In the genomic region with DNA sequence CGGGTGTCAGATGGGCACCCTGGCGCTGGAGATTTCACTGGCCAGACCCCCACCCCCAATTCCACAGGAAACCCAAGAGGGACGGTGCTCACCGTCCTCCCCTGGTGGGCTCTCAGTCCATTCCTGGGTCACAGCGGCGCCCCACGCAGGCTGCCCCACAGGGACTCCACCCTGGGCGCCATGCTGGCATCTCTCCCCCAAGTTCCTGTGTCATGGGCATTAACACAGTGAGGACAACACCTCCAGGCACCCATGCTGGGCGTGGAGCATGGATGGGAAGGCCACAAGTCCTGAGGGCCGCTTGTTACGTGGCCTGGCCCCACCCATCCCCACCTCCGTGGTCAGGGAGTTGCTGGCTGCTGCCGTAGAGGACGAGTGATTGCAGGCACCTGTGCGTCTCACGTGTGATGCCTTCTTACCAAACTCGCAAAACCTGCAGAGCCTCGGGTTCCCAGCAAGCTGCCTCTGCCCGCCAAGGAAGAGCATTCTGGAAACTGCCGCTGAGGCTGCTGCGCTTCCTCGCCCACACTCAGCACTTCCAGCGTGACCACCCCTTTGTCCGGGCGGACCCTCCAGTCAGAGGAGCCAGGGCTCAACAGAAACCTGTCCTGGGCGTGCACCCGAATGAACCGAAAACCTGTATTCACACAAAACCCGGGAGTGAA, we compare ENCODE assay signal across 18 cellular contexts.
DNase-seq lines count a peak whose midpoint lies in the region; ATAC-seq, FAIRE-seq and TF ChIP-seq lines count a peak whose summit lies in the region.
"Had no signal": no experiment of that assay in that cellular context is flagged by ENCODE, and none has a peak within 500 bp of the region (broad histone marks: within the 10 kb centered on the region; RNA-seq: fewer than 3 reads in every experiment).

No MANE protein-coding gene starts in this region.

- H3K27me3 Mint-ChIP-seq in activated naive CD4-positive, alpha-beta T cell treated with anti-CD3 and anti-CD28 coated beads, Interleukin-2, amount 10 ng/mL, durations not matched to agents 7 days and 5 days, result peaks cover 7% of the 10 kb centered on the region
- H3K27me3 Mint-ChIP-seq in nephron progenitor cell (ENCODE audit: low read depth, poor library complexity) (peaks cover 2% of the 10 kb centered on the region), type B pancreatic cell (no peaks in the 10 kb centered on the region)
- H3K27me3 Mint-ChIP-seq in activated CD8-positive, alpha-beta T cell treated with anti-CD3 and anti-CD28 coated beads for 36 hours, result no peaks in the 10 kb centered on the region
- H3K27me3 Mint-ChIP-seq: stimulated activated naive CD8-positive, alpha-beta T cell treated with anti-CD3 and anti-CD28 coated beads, Interleukin-15, Interleukin-2, amounts not matched to agents 100 ng/mL and 50 ng/mL, for 24 hours had no signal

- WGBS in H1 (ENCODE audit: extremely low coverage in 1 of 2, insufficient coverage in 1 of 2, insufficient read length in 1 of 2, insufficient replicate concordance in 2 of 2, low coverage in 1 of 2, low lambda C conversion rate in 2 of 2, missing lambda C conversion rate in 1 of 2), 2 experiments, result 84% methylated on average over 28 of the region's 29 CpGs; no CpG with 5 or more reads in 1 of the 2 experiments

- no peak overlapping the region for H2BK5ac ChIP-seq in H1 (ENCODE audit: low read depth, low read length)

- H4K91ac ChIP-seq in H1 (replicated peaks; ENCODE audit: insufficient read length, low read length), result no peak overlapping the region

- no peaks in the 10 kb centered on the region for H4K20me1 ChIP-seq in H1 (replicated peaks in 1 of 2; ENCODE audit: control insufficient read depth in 1 of 2, insufficient read depth in 2 of 2, low read length in 2 of 2)

- no peaks in the 10 kb centered on the region for H3K23me2 ChIP-seq in H1 (ENCODE audit: low read depth, low read length)

- intact Hi-C loops in activated CD8-positive, alpha-beta T cell treated with anti-CD3 and anti-CD28 coated beads for 36 hours (cut with micrococcal nuclease), result no loop called here

- H3K27ac Mint-ChIP-seq in activated naive CD4-positive, alpha-beta T cell treated with anti-CD3 and anti-CD28 coated beads, Interleukin-2, amount 10 ng/mL, durations not matched to agents 7 days and 5 days, result no peak overlapping the region
- peak overlapping the region; percentile 22 for H3K27ac Mint-ChIP-seq in nephron progenitor cell
- H3K27ac Mint-ChIP-seq in type B pancreatic cell, result peak overlapping the region; percentile 69
- no peak overlapping the region for H3K27ac Mint-ChIP-seq in activated CD8-positive, alpha-beta T cell treated with anti-CD3 and anti-CD28 coated beads for 36 hours
- H3K27ac Mint-ChIP-seq: immature natural killer cell; stimulated activated naive CD8-positive, alpha-beta T cell treated with anti-CD3 and anti-CD28 coated beads, Interleukin-15, Interleukin-2, amounts not matched to agents 100 ng/mL and 50 ng/mL, for 24 hours had no signal

- H3K9me3 Mint-ChIP-seq in activated naive CD4-positive, alpha-beta T cell treated with anti-CD3 and anti-CD28 coated beads, Interleukin-2, amount 10 ng/mL, durations not matched to agents 7 days and 5 days, result no peaks in the 10 kb centered on the region
- no peaks in the 10 kb centered on the region for H3K9me3 Mint-ChIP-seq in nephron progenitor cell
- no peaks in the 10 kb centered on the region for H3K9me3 Mint-ChIP-seq in type B pancreatic cell
- no peaks in the 10 kb centered on the region for H3K9me3 Mint-ChIP-seq in activated CD8-positive, alpha-beta T cell treated with anti-CD3 and anti-CD28 coated beads for 36 hours
- H3K9me3 Mint-ChIP-seq: immature natural killer cell; stimulated activated naive CD8-positive, alpha-beta T cell treated with anti-CD3 and anti-CD28 coated beads, Interleukin-15, Interleukin-2, amounts not matched to agents 100 ng/mL and 50 ng/mL, for 24 hours had no signal

- peak overlapping the region; percentile 71; the same call in 1 of the 2 replicates for H4K8ac ChIP-seq in H1 (ENCODE audit: extremely low read depth, insufficient read depth, low read length)

- H3K56ac ChIP-seq in H1 (replicated peaks; ENCODE audit: insufficient read length, low read depth, low read length), result no peak overlapping the region

- peaks cover 0 to 3% (median 0%) of the 10 kb centered on the region in 4 experiments; a peak in 1 of 7 replicates for H3K4me1 ChIP-seq in H1 (replicated peaks in 1 of 4; ENCODE audit: control insufficient read depth in 3 of 4, insufficient read depth in 4 of 4, low read length in 3 of 4)
- H3K4me1 ChIP-seq: pancreas, uterus had no signal

- POLR2A ChIA-PET in H1 (lab: Charles Lee; ENCODE audit: partially characterized antibody), result interaction anchor here (1.3 kb wide), 1 partner anchor 12 kb away, joined by 5 read pairs; no protein-coding TSS in a partner anchor
- POLR2A ChIA-PET in activated CD8-positive, alpha-beta T cell treated with anti-CD3 and anti-CD28 coated beads for 36 hours (lab: Charles Lee), result no interaction called here

- H3K36me3 ChIP-seq in H1 (ENCODE audit: control insufficient read depth in 2 of 4, insufficient read depth in 4 of 4, low read length in 3 of 4), result no peaks in the 10 kb centered on the region
- H3K36me3 ChIP-seq: pancreas, SJSA1, uterus had no signal

- TF ChIP-seq CTCF in H1 (IDR thresholded peaks at IDR 0.05; ENCODE audit: control extremely low read depth in 1 of 3, insufficient read depth in 1 of 3, low read depth in 1 of 3, low read length in 3 of 3) (no peak), nephron progenitor cell (IDR thresholded peaks at IDR 0.05) (no peak), type B pancreatic cell (conservative IDR thresholded peaks at IDR 0.05) (no peak)
- TF ChIP-seq CTCF in activated CD8-positive, alpha-beta T cell treated with anti-CD3 and anti-CD28 coated beads for 36 hours (IDR thresholded peaks at IDR 0.05), result no peak

- no peak overlapping the region for H3K18ac ChIP-seq in H1 (ENCODE audit: extremely low read depth, low read length)

- H2AK5ac ChIP-seq in H1 (ENCODE audit: low read depth, low read length), result no peak overlapping the region

- no peaks in the 10 kb centered on the region for H3K79me2 ChIP-seq in H1 (ENCODE audit: control insufficient read depth in 1 of 2, insufficient read depth in 2 of 2, low read length in 2 of 2)

- no peak overlapping the region for H2BK15ac ChIP-seq in H1 (ENCODE audit: low read length)

- H3K9ac ChIP-seq in H1 (replicated peaks in 1 of 4; ENCODE audit: extremely low read depth in 1 of 4, low read depth in 3 of 4, low read length in 3 of 4), result no peak overlapping the region

- no peak overlapping the region for H2BK120ac ChIP-seq in H1 (replicated peaks; ENCODE audit: low read depth, low read length)

- TF ChIP-seq RAD21 in H1 (IDR thresholded peaks at IDR 0.05 in 1 of 2, conservative IDR thresholded peaks at IDR 0.05 in 1 of 2; ENCODE audit: low read depth in 2 of 2, low read length in 2 of 2), result no peak

- no peaks in the 10 kb centered on the region for H3K79me1 ChIP-seq in H1 (ENCODE audit: low read depth, low read length)

- no peak for FAIRE-seq in H1 (lab: Jason Lieb, UNC)
- FAIRE-seq: D721Med, pancreas had no signal

- CTCF ChIA-PET in activated naive CD4-positive, alpha-beta T cell treated with anti-CD3 and anti-CD28 coated beads, Interleukin-2, amount 10 ng/mL, durations not matched to agents 7 days and 5 days (lab: Charles Lee), result no interaction called here
- CTCF ChIA-PET in H1 (lab: Charles Lee; ENCODE audit: partially characterized antibody), result interaction anchor here (1.0 to 4.3 kb wide), 5 partner anchors 10 to 140 kb away, joined by 3 to 20 read pairs (median 3); no protein-coding TSS in a partner anchor
- CTCF ChIA-PET in activated CD8-positive, alpha-beta T cell treated with anti-CD3 and anti-CD28 coated beads for 36 hours (lab: Charles Lee), result interaction anchor here (1.1 kb wide), 1 partner anchor 138 kb away, joined by 3 read pairs; no protein-coding TSS in a partner anchor

- H2BK20ac ChIP-seq in H1 (ENCODE audit: low read length), result no peak overlapping the region

- H3K4me2 ChIP-seq in H1 (ENCODE audit: insufficient read depth in 1 of 2, low read depth in 2 of 2, low read length in 2 of 2), result no peak overlapping the region

- H3K4me1 Mint-ChIP-seq in activated naive CD4-positive, alpha-beta T cell treated with anti-CD3 and anti-CD28 coated beads, Interleukin-2, amount 10 ng/mL, durations not matched to agents 7 days and 5 days, result no peaks in the 10 kb centered on the region
- H3K4me1 Mint-ChIP-seq in nephron progenitor cell (peaks cover 17% of the 10 kb centered on the region), type B pancreatic cell (ENCODE audit: unreplicated experiment) (no peaks in the 10 kb centered on the region)
- peaks cover 6% of the 10 kb centered on the region for H3K4me1 Mint-ChIP-seq in activated CD8-positive, alpha-beta T cell treated with anti-CD3 and anti-CD28 coated beads for 36 hours (ENCODE audit: low read depth)

- H2AFZ ChIP-seq in H1 (ENCODE audit: low read length), result no peak overlapping the region

- H3K23ac ChIP-seq in H1 (ENCODE audit: insufficient read length), result no peak overlapping the region

- no peak overlapping the region for H2BK12ac ChIP-seq in H1 (ENCODE audit: low read depth, low read length)

- H3K36me3 Mint-ChIP-seq in activated naive CD4-positive, alpha-beta T cell treated with anti-CD3 and anti-CD28 coated beads, Interleukin-2, amount 10 ng/mL, durations not matched to agents 7 days and 5 days, result no peaks in the 10 kb centered on the region
- no peaks in the 10 kb centered on the region for H3K36me3 Mint-ChIP-seq in nephron progenitor cell (ENCODE audit: low read depth)
- H3K36me3 Mint-ChIP-seq in type B pancreatic cell, result no peaks in the 10 kb centered on the region
- no peaks in the 10 kb centered on the region for H3K36me3 Mint-ChIP-seq in activated CD8-positive, alpha-beta T cell treated with anti-CD3 and anti-CD28 coated beads for 36 hours (ENCODE audit: low read depth)
- H3K36me3 Mint-ChIP-seq: immature natural killer cell had no signal

- no peak overlapping the region for H3K4ac ChIP-seq in H1 (replicated peaks; ENCODE audit: insufficient read length, low read depth, low read length)

- no peak for ATAC-seq in activated CD8-positive, alpha-beta T cell treated with anti-CD3 and anti-CD28 coated beads for 36 hours

- DNase-seq in activated naive CD4-positive, alpha-beta T cell treated with anti-CD3 and anti-CD28 coated beads, Interleukin-2, amount 50 U/mL, for 16 hours, result peak; percentile 8
- DNase-seq in activated naive CD4-positive, alpha-beta T cell treated with anti-CD3 and anti-CD28 coated beads, Interleukin-2, amount 10 ng/mL, durations not matched to agents 7 days and 5 days, result no peak
- DNase-seq in H1 (ENCODE audit: low read depth in 1 of 2, low spot score in 2 of 2) (no peak), nephron progenitor cell (no peak), type B pancreatic cell (ENCODE audit: extremely low spot score, unreplicated experiment) (no peak), HK-2 (ENCODE audit: unreplicated experiment) (no peak), NOMO-1 treated with DMSO at 0.1 percent for 48 hours (lab: John Stamatoyannopoulos, UW; ENCODE audit: unreplicated experiment) (no peak)
- DNase-seq in activated CD8-positive, alpha-beta T cell treated with anti-CD3 and anti-CD28 coated beads for 36 hours, result no peak
- DNase-seq: immature natural killer cell, naive B cell, NCI-H146, NCI-H2171 treated with DMSO at 0.1 percent for 48 hours, NCI-H526 treated with DMSO at 0.1 percent for 48 hours had no signal

- no peak overlapping the region for H3K4me3 ChIP-seq in H1 (ENCODE audit: extremely low read depth in 1 of 4, insufficient read depth in 2 of 4, low read depth in 3 of 4, low read length in 4 of 4)
- H3K4me3 ChIP-seq: pancreas, SJSA1, uterus had no signal

- H3K27me3 ChIP-seq in H1 (replicated peaks in 1 of 4; ENCODE audit: control insufficient read depth in 3 of 4, extremely low read depth in 1 of 4, insufficient read depth in 3 of 4, low read length in 3 of 4), result no peaks in the 10 kb centered on the region; a peak in 1 of 7 replicates
- H3K27me3 ChIP-seq: pancreas, SJSA1, uterus had no signal

- H3K4me3 Mint-ChIP-seq in activated naive CD4-positive, alpha-beta T cell treated with anti-CD3 and anti-CD28 coated beads, Interleukin-2, amount 10 ng/mL, durations not matched to agents 7 days and 5 days, result no peak overlapping the region
- H3K4me3 Mint-ChIP-seq in nephron progenitor cell, result no peak overlapping the region
- peak overlapping the region; percentile 59 for H3K4me3 Mint-ChIP-seq in type B pancreatic cell
- H3K4me3 Mint-ChIP-seq in activated CD8-positive, alpha-beta T cell treated with anti-CD3 and anti-CD28 coated beads for 36 hours, result no peak overlapping the region
- H3K4me3 Mint-ChIP-seq: immature natural killer cell; stimulated activated naive CD8-positive, alpha-beta T cell treated with anti-CD3 and anti-CD28 coated beads, Interleukin-15, Interleukin-2, amounts not matched to agents 100 ng/mL and 50 ng/mL, for 24 hours had no signal

- no peak overlapping the region for H3K14ac ChIP-seq in H1 (ENCODE audit: insufficient read length)

- no peak for TF ChIP-seq POLR2A in H1 (IDR thresholded peaks at IDR 0.05; ENCODE audit: control extremely low read depth in 1 of 2, low read depth in 2 of 2, low read length in 2 of 2)

- H3K9me3 ChIP-seq in H1 (ENCODE audit: insufficient read depth in 2 of 2, low read depth in 1 of 2, low read length in 1 of 2), result no peaks in the 10 kb centered on the region
- H3K9me3 ChIP-seq: pancreas, uterus had no signal

- TF ChIP-seq EP300 in H1 (IDR thresholded peaks at IDR 0.05; ENCODE audit: borderline replicate concordance in 1 of 2, low read depth in 2 of 2, low read length in 2 of 2), result no peak

- H4K5ac ChIP-seq in H1 (ENCODE audit: insufficient read length, low read depth, low read length), result no peak overlapping the region

- no peak overlapping the region for H3K27ac ChIP-seq in H1 (ENCODE audit: low read depth, low read length)
- H3K27ac ChIP-seq: pancreas, SJSA1, uterus had no signal

Comparison
In these comparisons a context has a peak if more than half of its experiments do, and no peak if none do; other contexts are left out.
1. H3K27ac Mint-ChIP-seq: peak in nephron progenitor cell (single experiment) and type B pancreatic cell (single experiment); none in activated naive CD4-positive, alpha-beta T cell treated with anti-CD3 and anti-CD28 coated beads, Interleukin-2, amount 10 ng/mL, durations not matched to agents 7 days and 5 days (single experiment) and activated CD8-positive, alpha-beta T cell treated with anti-CD3 and anti-CD28 coated beads for 36 hours (single experiment).